In genomic region chr17:57090560-57091185, GRCh38 we compare ENCODE assay signal across 15 cellular contexts. TPM values are rescaled to one million over a fixed set of nuclear protein-coding genes. Genes with fewer than 3 reads are reported as not detected.
DNase-seq lines count a peak whose midpoint lies in the region; ATAC-seq and TF ChIP-seq lines count a peak whose summit lies in the region.
"Had no signal": no experiment of that assay in that cellular context is flagged by ENCODE, and none has a peak within 500 bp of the region (broad histone marks: within the 10 kb centered on the region; RNA-seq: fewer than 3 reads in every experiment).

No MANE protein-coding gene starts in this region.

- no peak for TF ChIP-seq POLR2A in stomach (IDR thresholded peaks at IDR 0.05)

- intact Hi-C loops in ascending aorta (cut with DNase I) = loop anchor here (5.0 kb wide), 1 partner anchor 762 kb away; the partner anchor contains the start of gene MRPS23
- intact Hi-C loops in heart right ventricle (cut with DNase I) = loop anchor here in 1 of 10 donors (10.0 kb wide), 1 partner anchor 56 kb away; no protein-coding TSS in a partner anchor
- intact Hi-C loops in stomach (cut with DNase I; ENCODE audit: low total_unique reads) = no loop called here

- H3K4me3 ChIP-seq in ascending aorta = peak overlapping the region in 1 of 2 donors; percentile 23
- no peak overlapping the region for H3K4me3 ChIP-seq in heart right ventricle
- H3K4me3 ChIP-seq in stomach = no peak overlapping the region
- H3K4me3 ChIP-seq in BE2C (ENCODE audit: low read depth, low read length) = no peak overlapping the region

- 36 to 50% methylated on average over 4 of the region's 4 CpGs for WGBS in heart right ventricle, 2 donors
- WGBS in stomach, 5 donors = 44 to 69% (median 61%) methylated on average over 4 of the region's 4 CpGs

- H3K27ac ChIP-seq in ascending aorta = peak overlapping the region; percentile 98
- H3K27ac ChIP-seq in heart right ventricle = peak overlapping the region; percentile 79 to 99 (median 90)
- H3K27ac ChIP-seq in stomach = peak overlapping the region; percentile 6 to 98 (median 83)

- H3K27me3 ChIP-seq in ascending aorta = no peaks in the 10 kb centered on the region
- no peaks in the 10 kb centered on the region for H3K27me3 ChIP-seq in heart right ventricle
- H3K27me3 ChIP-seq in stomach = no peaks in the 10 kb centered on the region
- H3K27me3 ChIP-seq in BE2C = no peaks in the 10 kb centered on the region

- TF ChIP-seq CTCF in HFFc6 (IDR thresholded peaks at IDR 0.05) (no peak), ascending aorta (IDR thresholded peaks at IDR 0.05) (no peak), heart right ventricle (IDR thresholded peaks at IDR 0.05) (no peak), stomach (IDR thresholded peaks at IDR 0.05) (no peak), BE2C (IDR thresholded peaks at IDR 0.05; ENCODE audit: low read depth, low read length) (no peak)

- H3K36me3 Mint-ChIP-seq in HFFc6 (ENCODE audit: low read depth) = no peaks in the 10 kb centered on the region

- H3K9me3 ChIP-seq in ascending aorta = no peaks in the 10 kb centered on the region
- no peaks in the 10 kb centered on the region for H3K9me3 ChIP-seq in heart right ventricle
- H3K9me3 ChIP-seq in stomach = no peaks in the 10 kb centered on the region
- no peaks in the 10 kb centered on the region for H3K9me3 ChIP-seq in BE2C
- H3K9me3 ChIP-seq: Caco-2 had no signal

- ATAC-seq in heart right ventricle = peak in 1 of 8 donors; percentile 16
- ATAC-seq in HG03432 (IDR thresholded peaks at IDR 0.05; ENCODE audit: unreplicated experiment) = no peak

- DNase-seq in HFFc6 = peak; percentile 28
- DNase-seq in ascending aorta (ENCODE audit: low spot score in 2 of 2) = no peak
- no peak for DNase-seq in heart right ventricle
- no peak for DNase-seq in stomach
- DNase-seq in GM19238 (ENCODE audit: insufficient read length, low spot score) = no peak
- no peak for DNase-seq in BE2C
- DNase-seq in Ammon's horn (ENCODE audit: low spot score) = no peak
- DNase-seq: activated CD4-positive, alpha-beta memory T cell treated with anti-CD3 and anti-CD28 coated beads, Interleukin-2, amount 10 ng/mL, durations not matched to agents 7 days and 5 days; activated naive CD4-positive, alpha-beta T cell treated with Interleukin-2 at 50 U/mL for 16 hours; Caco-2; effector memory CD4-positive, alpha-beta T cell; NCI-H526; nephron progenitor cell; stimulated activated CD4-positive, alpha-beta T cell treated with anti-CD3 and anti-CD28 coated beads, Interleukin-4, amount 100 ng/mL, for 1 hour had no signal

- no peaks in the 10 kb centered on the region for H3K36me3 ChIP-seq in ascending aorta
- no peaks in the 10 kb centered on the region for H3K36me3 ChIP-seq in heart right ventricle
- no peaks in the 10 kb centered on the region for H3K36me3 ChIP-seq in stomach
- no peaks in the 10 kb centered on the region for H3K36me3 ChIP-seq in BE2C

- no peaks in the 10 kb centered on the region for H3K9me3 Mint-ChIP-seq in HFFc6
- H3K9me3 Mint-ChIP-seq: activated CD4-positive, alpha-beta memory T cell treated with anti-CD3 and anti-CD28 coated beads, Interleukin-2, amount 10 ng/mL, durations not matched to agents 7 days and 5 days; nephron progenitor cell had no signal

- H3K4me1 Mint-ChIP-seq in HFFc6 (ENCODE audit: low read depth) = peaks cover 18% of the 10 kb centered on the region

- H3K4me3 Mint-ChIP-seq in HFFc6 = no peak overlapping the region
- H3K4me3 Mint-ChIP-seq: activated CD4-positive, alpha-beta memory T cell treated with anti-CD3 and anti-CD28 coated beads, Interleukin-2, amount 10 ng/mL, durations not matched to agents 7 days and 5 days; nephron progenitor cell had no signal

- peaks cover 1% of the 10 kb centered on the region for H3K27me3 Mint-ChIP-seq in HFFc6 (ENCODE audit: insufficient read depth)
- H3K27me3 Mint-ChIP-seq: activated CD4-positive, alpha-beta memory T cell treated with anti-CD3 and anti-CD28 coated beads, Interleukin-2, amount 10 ng/mL, durations not matched to agents 7 days and 5 days had no signal

- H3K4me1 ChIP-seq in ascending aorta = peaks cover 7 to 54% of the 10 kb centered on the region in 2 donors
- H3K4me1 ChIP-seq in heart right ventricle = peaks cover 15 to 96% (median 64%) of the 10 kb centered on the region in 9 donors
- H3K4me1 ChIP-seq in stomach = peaks cover 70 to 90% (median 81%) of the 10 kb centered on the region in 4 donors
- peaks cover 4% of the 10 kb centered on the region; the same call in 1 of the 2 replicates for H3K4me1 ChIP-seq in BE2C

- no peak for TF ChIP-seq EP300 in stomach (IDR thresholded peaks at IDR 0.05)

- H3K27ac Mint-ChIP-seq in HFFc6 = no peak overlapping the region
- H3K27ac Mint-ChIP-seq: activated CD4-positive, alpha-beta memory T cell treated with anti-CD3 and anti-CD28 coated beads, Interleukin-2, amount 10 ng/mL, durations not matched to agents 7 days and 5 days; nephron progenitor cell had no signal

RNA-seq across cellular contexts. Expression of gene AKAP1, which starts 5.6 kb away (rescaled TPM):
- 10 to 100 TPM in 5 of 6 experiments, 1 to 10 TPM in 1; 9.7 to 12.6 (median 10.7) TPM for total RNA-seq in HFFc6 (2021; fragmentation: NEBNext Ultra II Directional; extraction: Animal tissue kit (Norgen Biotek cat#: 25700))
- total RNA-seq in ascending aorta (127 TPM), heart right ventricle (100 to 1,000 TPM; 107 to 234 (median 160) TPM), stomach (100 to 1,000 TPM in 3 of 5 donors, 10 to 100 TPM in 2; 49.6 to 348 (median 127) TPM)
- polyA plus RNA-seq in heart right ventricle (100 to 1,000 TPM in 1 of 2 donors, 10 to 100 TPM in 1; 31.0 to 101 TPM), stomach (10 to 100 TPM in 1 of 3 donors, 1 to 10 TPM in 2; 6.6 to 26.2 (median 8.2) TPM)
- polyA plus RNA-seq in BE2C (2012; ENCODE audit: insufficient read depth, insufficient read length, low read depth) = 126 TPM
